16 cellular contexts compared by ENCODE assay signal in genomic region chr16:67404740-67405226, GRCh38. TPM values are rescaled to one million over a fixed set of nuclear protein-coding genes. Genes with fewer than 3 reads are reported as not detected.
DNase-seq lines count a peak whose midpoint lies in the region; ATAC-seq, FAIRE-seq and TF ChIP-seq lines count a peak whose summit lies in the region.
"Had no signal": no experiment of that assay in that cellular context is flagged by ENCODE, and none has a peak within 500 bp of the region (broad histone marks: within the 10 kb centered on the region; RNA-seq: fewer than 3 reads in every experiment).

No MANE protein-coding gene starts in this region.

- H3K4me3 ChIP-seq in bronchial epithelial cell (ENCODE audit: low read depth, low read length) = no peak overlapping the region
- H3K4me3 ChIP-seq in lung = no peak overlapping the region
- no peak overlapping the region for H3K4me3 ChIP-seq in upper lobe of right lung
- H3K4me3 ChIP-seq in coronary artery = no peak overlapping the region
- H3K4me3 ChIP-seq: spleen had no signal

- no peaks in the 10 kb centered on the region for H3K36me3 ChIP-seq in bronchial epithelial cell (ENCODE audit: control insufficient read depth, insufficient read depth, low read length)
- H3K36me3 ChIP-seq in lung (ENCODE audit: control insufficient read depth in 2 of 2, insufficient read depth in 2 of 2, low read length in 2 of 2) = no peaks in the 10 kb centered on the region
- no peaks in the 10 kb centered on the region for H3K36me3 ChIP-seq in upper lobe of right lung
- H3K36me3 ChIP-seq: spleen had no signal

- H3K36me3 Mint-ChIP-seq in effector memory CD8-positive, alpha-beta T cell (ENCODE audit: insufficient read depth) = no peaks in the 10 kb centered on the region

- intact Hi-C loops in upper lobe of right lung (cut with DNase I) = no loop called here

- FAIRE-seq in bronchial epithelial cell (lab: Jason Lieb, UNC) = peak; percentile 100

- WGBS in lung, 2 donors = 74 to 87% methylated on average over 5 of the region's 5 CpGs

- no peaks in the 10 kb centered on the region for H3K27me3 ChIP-seq in bronchial epithelial cell (ENCODE audit: control insufficient read depth, insufficient read depth, low read length)
- H3K27me3 ChIP-seq in lung (ENCODE audit: control insufficient read depth, insufficient read depth) = no peaks in the 10 kb centered on the region
- no peaks in the 10 kb centered on the region for H3K27me3 ChIP-seq in upper lobe of right lung

- ATAC-seq in lung (ENCODE audit: insufficient read depth, low FRiP score) = peak; percentile 77
- peak; percentile 88 for ATAC-seq in upper lobe of right lung
- ATAC-seq in GM21737 (IDR thresholded peaks at IDR 0.05; ENCODE audit: unreplicated experiment) = no peak
- ATAC-seq in effector memory CD8-positive, alpha-beta T cell (replicated peaks) = no peak

- H3K4me3 Mint-ChIP-seq in effector memory CD8-positive, alpha-beta T cell = no peak overlapping the region
- H3K4me3 Mint-ChIP-seq: nephron; T-helper 1 cell treated with Interleukin-12 subunit alpha and Interleukin-12 subunit beta and Interleukin-4 antibody, amounts not matched to agents 30 μg/mL and 1 μg/mL, for 36 hours had no signal

- no peak overlapping the region for H3K27ac Mint-ChIP-seq in effector memory CD8-positive, alpha-beta T cell
- H3K27ac Mint-ChIP-seq: activated T-helper 2 cell treated with anti-CD3 and anti-CD28 coated beads, Interferon-gamma antibody, Interleukin-2, Interleukin-4, amounts not matched to agents 10 μg/mL and 5 μg/mL and 100 μg/mL, durations not matched to agents 14 hours and 24 hours and 36 hours; nephron; T-helper 1 cell treated with Interleukin-12 subunit alpha and Interleukin-12 subunit beta and Interleukin-4 antibody, amounts not matched to agents 30 μg/mL and 1 μg/mL, for 36 hours had no signal

- no peaks in the 10 kb centered on the region for H3K4me1 Mint-ChIP-seq in effector memory CD8-positive, alpha-beta T cell (ENCODE audit: low read depth in 2 of 2)

- H3K27me3 Mint-ChIP-seq in effector memory CD8-positive, alpha-beta T cell = peaks cover 4 to 49% of the 10 kb centered on the region in 2 donors

- H3K27ac ChIP-seq in lung (ENCODE audit: low read depth in 1 of 2, low read length in 1 of 2) = peak overlapping the region in 1 of 2 donors; percentile 79
- peak overlapping the region; percentile 70 for H3K27ac ChIP-seq in upper lobe of right lung
- H3K27ac ChIP-seq in coronary artery = no peak overlapping the region

- TF ChIP-seq CTCF in bronchial epithelial cell (IDR thresholded peaks at IDR 0.05; ENCODE audit: insufficient read depth, low read length, severe bottlenecking) (no peak), lung (IDR thresholded peaks at IDR 0.05; ENCODE audit: control extremely low read depth, extremely low read depth) (no peak), upper lobe of right lung (IDR thresholded peaks at IDR 0.05) (no peak), coronary artery (IDR thresholded peaks at IDR 0.05) (no peak)

- DNase-seq in NCI-H748 (lab: John Stamatoyannopoulos, UW; ENCODE audit: unreplicated experiment) = peak; percentile 40
- DNase-seq in NCI-H748 treated with DMSO at 0.1 percent for 48 hours (lab: John Stamatoyannopoulos, UW) = no peak
- DNase-seq in bronchial epithelial cell (ENCODE audit: low read depth) = peak; percentile 100
- DNase-seq in lung (ENCODE audit: low spot score) = peak; percentile 88
- no peak for DNase-seq in upper lobe of right lung
- no peak for DNase-seq in coronary artery (ENCODE audit: low spot score)
- DNase-seq in effector memory CD8-positive, alpha-beta T cell = no peak
- DNase-seq: activated CD4-positive, alpha-beta T cell treated with anti-CD3 and anti-CD28 coated beads, Interleukin-2, amount 50 U/mL, for 1 hour; NCI-H187 treated with DMSO at 0.1 percent for 48 hours; OCI-M1; spleen had no signal

- no peaks in the 10 kb centered on the region for H3K9me3 Mint-ChIP-seq in effector memory CD8-positive, alpha-beta T cell
- H3K9me3 Mint-ChIP-seq: activated T-helper 2 cell treated with anti-CD3 and anti-CD28 coated beads, Interferon-gamma antibody, Interleukin-2, Interleukin-4, amounts not matched to agents 10 μg/mL and 5 μg/mL and 100 μg/mL, durations not matched to agents 14 hours and 24 hours and 36 hours; nephron; T-helper 1 cell treated with Interleukin-12 subunit alpha and Interleukin-12 subunit beta and Interleukin-4 antibody, amounts not matched to agents 30 μg/mL and 1 μg/mL, for 36 hours had no signal

- H3K9me3 ChIP-seq in lung (ENCODE audit: control insufficient read depth in 2 of 2, insufficient read depth in 1 of 2, low read length in 1 of 2) = no peaks in the 10 kb centered on the region
- no peaks in the 10 kb centered on the region for H3K9me3 ChIP-seq in upper lobe of right lung
- H3K9me3 ChIP-seq: spleen had no signal

- peaks cover 0 to 14% of the 10 kb centered on the region in 2 donors for H3K4me1 ChIP-seq in lung (ENCODE audit: control insufficient read depth in 2 of 2, insufficient read depth in 2 of 2, low read length in 2 of 2)
- peaks cover 4% of the 10 kb centered on the region for H3K4me1 ChIP-seq in upper lobe of right lung

RNA-seq across cellular contexts. Expression of gene TPPP3, which starts 11.5 kb away (rescaled TPM):
- 0.13 TPM in 1 of 2 replicates, not detected in the other for total RNA-seq in bronchial epithelial cell
- 100 to 1,000 TPM; 183 to 371 TPM for total RNA-seq in lung
- polyA plus RNA-seq in lung = 100 to 1,000 TPM; 164 to 186 TPM
- total RNA-seq in upper lobe of right lung = 29.7 TPM
- total RNA-seq: activated T-helper 2 cell treated with anti-CD3 and anti-CD28 coated beads, Interferon-gamma antibody, Interleukin-2, Interleukin-4, amounts not matched to agents 10 μg/mL and 5 μg/mL and 100 μg/mL, durations not matched to agents 14 hours and 24 hours and 36 hours; Daoy had no signal

RNA-seq across cellular contexts. Expression of gene ZDHHC1, which starts 11.5 kb away (rescaled TPM):
- total RNA-seq in bronchial epithelial cell = 1.8 and 4.1 TPM in 2 replicates
- total RNA-seq in lung = 10 to 100 TPM; 14.9 to 31.8 TPM
- 10 to 100 TPM; 10.9 to 27.4 TPM for polyA plus RNA-seq in lung
- total RNA-seq in upper lobe of right lung = 11.1 TPM

RNA-seq across cellular contexts. Expression of gene HSD11B2, which starts 26.1 kb away (rescaled TPM):
- total RNA-seq in bronchial epithelial cell (2.1 and 2.3 TPM in 2 replicates), lung (1 to 10 TPM; 6.5 to 6.8 TPM), upper lobe of right lung (2.2 TPM)
- polyA plus RNA-seq in lung = 10 to 100 TPM in 1 of 2 donors, 1 to 10 TPM in 1; 2.6 to 39.8 TPM
- total RNA-seq: Daoy had no signal

Comparison
In these comparisons a context has a peak if more than half of its experiments do, and no peak if none do; other contexts are left out.
1. DNase-seq: peak in NCI-H748 (single experiment), bronchial epithelial cell (single experiment) and lung (single experiment); none in NCI-H748 treated with DMSO at 0.1 percent for 48 hours (single experiment), upper lobe of right lung (single experiment), coronary artery (single experiment) and effector memory CD8-positive, alpha-beta T cell (0 of 3).
2. ATAC-seq: peak in lung (single experiment) and upper lobe of right lung (single experiment); none in GM21737 (single experiment) and effector memory CD8-positive, alpha-beta T cell (single experiment).
3. RNA of gene TPPP3, which starts 11.5 kb away (total RNA-seq): 183 to 371 TPM in lung and 29.7 TPM in upper lobe of right lung (single experiment); 0.13 TPM in bronchial epithelial cell; every median in the first group is over 10 times any median in the second.